Comparison of ENCODE assay signal across 7 cellular contexts in the genomic region with DNA sequence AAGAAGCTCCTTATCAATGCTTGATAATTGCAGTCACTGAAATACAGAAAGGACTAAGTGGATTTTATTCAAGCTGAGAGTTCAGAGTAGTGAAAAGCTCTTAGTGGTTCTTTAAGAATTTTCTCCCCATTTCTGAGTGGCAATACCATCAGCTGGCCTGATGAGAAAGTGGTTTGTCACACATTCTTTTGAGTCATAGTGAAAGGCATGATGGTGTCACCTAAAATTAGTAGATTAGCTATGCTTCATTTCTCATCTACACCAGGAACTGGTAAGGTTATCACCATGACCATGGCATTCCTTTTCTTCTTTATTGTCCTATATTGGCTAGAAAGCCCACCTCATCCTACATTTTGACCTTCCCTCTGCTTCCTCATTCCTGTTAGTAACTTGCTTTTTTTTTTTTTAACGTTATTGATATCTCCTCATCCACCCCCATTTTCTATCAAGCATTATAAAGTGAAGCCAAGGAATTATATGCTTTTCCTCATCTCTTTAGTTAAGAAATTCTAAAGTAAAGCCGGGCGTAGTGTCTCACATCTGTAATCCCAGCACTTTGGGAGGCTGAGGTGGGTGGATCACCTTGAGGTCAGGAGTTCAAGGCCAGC.
DNase-seq lines count a peak whose midpoint lies in the region; ATAC-seq lines count a peak whose summit lies in the region.

No MANE protein-coding gene starts in this region.

- DNase-seq in kidney tubule cell (ENCODE audit: low spot score) = peak; percentile 91
- DNase-seq in NCI-H510A treated with DMSO at 0.1 percent for 48 hours (lab: John Stamatoyannopoulos, UW) = no peak
- DNase-seq in cardiac septum (ENCODE audit: low spot score) = no peak
- no peak for DNase-seq in HPDE6-E6E7 (ENCODE audit: extremely low spot score)

- intact Hi-C loops in cardiac septum (cut with DNase I) = no loop called here

- ATAC-seq in GM18907 (IDR thresholded peaks at IDR 0.05; ENCODE audit: unreplicated experiment) = peak; percentile 98
- ATAC-seq in GM21576 (IDR thresholded peaks at IDR 0.05; ENCODE audit: unreplicated experiment) = peak; percentile 99
- peak; percentile 99 for ATAC-seq in HG03196 (IDR thresholded peaks at IDR 0.05; ENCODE audit: unreplicated experiment)
